In genomic region chr1:150192012-150192411, GRCh38 we compare ENCODE assay signal across 13 cellular contexts. TPM values are rescaled to one million over a fixed set of nuclear protein-coding genes. Genes with fewer than 3 reads are reported as not detected.
DNase-seq lines count a peak whose midpoint lies in the region; ATAC-seq and TF ChIP-seq lines count a peak whose summit lies in the region.
"Had no signal": no experiment of that assay in that cellular context is flagged by ENCODE, and none has a peak within 500 bp of the region (broad histone marks: within the 10 kb centered on the region; RNA-seq: fewer than 3 reads in every experiment).

No MANE protein-coding gene starts in this region.

- H3K36me3 ChIP-seq in adipocyte (ENCODE audit: control insufficient read depth, insufficient read depth, low read length, severe bottlenecking): no peaks in the 10 kb centered on the region
- no peaks in the 10 kb centered on the region for H3K36me3 ChIP-seq in left ventricle myocardium inferior
- H3K36me3 ChIP-seq in sigmoid colon: no peaks in the 10 kb centered on the region
- H3K36me3 ChIP-seq: esophagus muscularis mucosa had no signal

- ATAC-seq in HG03280 (IDR thresholded peaks at IDR 0.05; ENCODE audit: unreplicated experiment): no peak
- no peak for ATAC-seq in HG03135 (IDR thresholded peaks at IDR 0.05; ENCODE audit: unreplicated experiment)
- ATAC-seq: activated CD4-positive, alpha-beta T cell treated with anti-CD3 and anti-CD28 coated beads for 36 hours; activated T-helper 17 cell treated with anti-CD3 and anti-CD28 coated beads, Interleukin-2, amount 50 U/mL, for 72 hours had no signal

- H3K27ac ChIP-seq in left ventricle myocardium inferior (replicated peaks) (peak overlapping the region; percentile 77), sigmoid colon (peak overlapping the region in 1 of 4 donors; percentile 51)
- H3K27ac ChIP-seq: esophagus muscularis mucosa had no signal

- TF ChIP-seq CTCF in left ventricle myocardium inferior (IDR thresholded peaks at IDR 0.05; ENCODE audit: borderline replicate concordance) (no peak), sigmoid colon (IDR thresholded peaks at IDR 0.05) (no peak)

- 63 to 80% methylated on average over 2 of the region's 2 CpGs for whole genome bisulfite sequencing in sigmoid colon, 2 donors

- no peak for TF ChIP-seq POLR2A in sigmoid colon (IDR thresholded peaks at IDR 0.05)

- DNase-seq in HK-2 (ENCODE audit: unreplicated experiment): peak; percentile 10
- peak; percentile 65 for DNase-seq in adipocyte (ENCODE audit: low read depth)
- DNase-seq in left ventricle myocardium inferior: no peak
- DNase-seq in stromal cell of bone marrow (ENCODE audit: low read depth): peak; percentile 7
- DNase-seq in NCI-H82 treated with DMSO at 0.1 percent for 48 hours (lab: John Stamatoyannopoulos, UW; ENCODE audit: unreplicated experiment): no peak
- DNase-seq in sigmoid colon: no peak
- DNase-seq: activated CD4-positive, alpha-beta T cell treated with anti-CD3 and anti-CD28 coated beads for 36 hours; NCI-H1092; stimulated activated naive CD4-positive, alpha-beta T cell treated with Interleukin-2 at 50 U/mL for 16 hours had no signal

- H3K4me1 ChIP-seq in adipocyte (ENCODE audit: control insufficient read depth, insufficient read depth, low read length): peaks cover 28% of the 10 kb centered on the region
- peaks cover 8% of the 10 kb centered on the region for H3K4me1 ChIP-seq in left ventricle myocardium inferior
- peaks cover 0 to 9% (median 4%) of the 10 kb centered on the region in 4 donors for H3K4me1 ChIP-seq in sigmoid colon

- H3K9me3 ChIP-seq in adipocyte (ENCODE audit: control insufficient read depth, low read length) (no peaks in the 10 kb centered on the region), left ventricle myocardium inferior (replicated peaks) (peaks cover 6% of the 10 kb centered on the region), sigmoid colon (no peaks in the 10 kb centered on the region)
- H3K9me3 ChIP-seq: esophagus muscularis mucosa had no signal

- no peaks in the 10 kb centered on the region for H3K27me3 ChIP-seq in adipocyte (replicated peaks; ENCODE audit: control insufficient read depth, insufficient read depth, low read length)
- H3K27me3 ChIP-seq in left ventricle myocardium inferior (ENCODE audit: low read depth): no peaks in the 10 kb centered on the region
- H3K27me3 ChIP-seq in sigmoid colon: no peaks in the 10 kb centered on the region

- H3K4me3 ChIP-seq in adipocyte (ENCODE audit: low read length) (no peak overlapping the region), left ventricle myocardium inferior (no peak overlapping the region), sigmoid colon (no peak overlapping the region)
- H3K4me3 ChIP-seq: esophagus muscularis mucosa had no signal

- peak overlapping the region; percentile 42 for H3K9ac ChIP-seq in adipocyte (ENCODE audit: low read length)

- TF ChIP-seq EP300 in sigmoid colon (IDR thresholded peaks at IDR 0.05): no peak

- intact Hi-C loops in left ventricle myocardium inferior (cut with micrococcal nuclease): no loop called here
- intact Hi-C loops in sigmoid colon (cut with DNase I): no loop called here

RNA-seq across cellular contexts. Expression of gene PLEKHO1, which starts 42.3 kb away (rescaled TPM):
- 49.4 TPM for total RNA-seq in left ventricle myocardium inferior
- total RNA-seq in sigmoid colon: 100 to 1,000 TPM; 251 to 402 (median 338) TPM
- 10 to 100 TPM; 14.1 to 65.0 (median 28.2) TPM for polyA plus RNA-seq in sigmoid colon

RNA-seq across cellular contexts. Expression of gene ANP32E, which starts 43.9 kb away (rescaled TPM):
- 29.3 TPM for total RNA-seq in left ventricle myocardium inferior
- total RNA-seq in sigmoid colon: 10 to 100 TPM; 11.9 to 25.5 (median 20.1) TPM
- polyA plus RNA-seq in sigmoid colon: 10 to 100 TPM; 11.4 to 32.6 (median 11.8) TPM

Comparison
In these comparisons a context has a peak if more than half of its experiments do, and no peak if none do; other contexts are left out.
1. DNase-seq: peak in HK-2 (single experiment), adipocyte (single experiment) and stromal cell of bone marrow (single experiment); none in left ventricle myocardium inferior (single experiment), NCI-H82 treated with DMSO at 0.1 percent for 48 hours (single experiment) and sigmoid colon (single experiment).